ENCODE assay signal across 23 cellular contexts in the genomic region with DNA sequence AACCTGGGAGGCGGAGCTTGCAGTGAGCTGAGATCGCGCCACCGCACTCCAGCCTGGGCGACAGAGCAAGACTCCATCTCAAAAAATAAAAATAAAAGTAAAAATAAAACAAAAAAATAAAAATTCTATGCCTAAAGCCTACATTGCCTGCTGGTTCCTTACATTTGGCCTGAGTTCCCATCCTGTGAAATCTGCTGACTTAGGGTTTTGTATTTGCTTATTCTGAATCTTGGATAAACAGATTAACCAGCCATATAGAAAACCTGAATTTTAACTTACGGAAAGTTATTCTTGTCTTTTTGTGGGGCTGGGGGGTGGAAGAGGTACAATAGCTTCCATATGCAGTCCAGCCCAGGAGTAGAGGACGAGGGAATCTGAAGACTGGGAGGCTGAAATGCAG.
A peak's percentile ranks its signal among the peaks of the same experiment; 100 is the strongest.
DNase-seq lines count a peak whose midpoint lies in the region; ATAC-seq, FAIRE-seq and TF ChIP-seq lines count a peak whose summit lies in the region.
"Had no signal": no experiment of that assay in that cellular context is flagged by ENCODE, and none has a peak within 500 bp of the region (broad histone marks: within the 10 kb centered on the region; RNA-seq: fewer than 3 reads in every experiment).

No MANE protein-coding gene starts in this region.

- TF ChIP-seq CTCF in HepG2 (CRISPR knock-in tag; IDR thresholded peaks at IDR 0.05) (no peak), right lobe of liver (IDR thresholded peaks at IDR 0.05) (no peak), A549 (IDR thresholded peaks at IDR 0.05) (no peak), K562 (IDR thresholded peaks at IDR 0.05 in 2 of 3, conservative IDR thresholded peaks at IDR 0.05 in 1 of 3; ENCODE audit: insufficient read depth in 2 of 3, low read depth in 1 of 3, low read length in 3 of 3) (no peak), coronary artery (IDR thresholded peaks at IDR 0.05) (no peak)

- no peak overlapping the region for H3K9ac ChIP-seq in HepG2 (ENCODE audit: insufficient read depth, low read depth, low read length)
- H3K9ac ChIP-seq in K562 (ENCODE audit: insufficient read depth in 1 of 2, low read depth in 2 of 2, low read length in 2 of 2): no peak overlapping the region
- H3K9ac ChIP-seq: BLaER1 had no signal

- 95% methylated on average over 7 of the region's 7 CpGs for WGBS in HepG2 (ENCODE audit: low lambda C conversion rate)
- WGBS in right lobe of liver (ENCODE audit: insufficient coverage, low coverage, low lambda C conversion rate, missing lambda C conversion rate): 83% methylated on average over 2 of the region's 7 CpGs
- WGBS in A549 (ENCODE audit: missing lambda C conversion rate): 94% methylated on average over 7 of the region's 7 CpGs
- WGBS in K562 (ENCODE audit: insufficient coverage, low coverage, missing lambda C conversion rate): 87% methylated on average over 3 of the region's 7 CpGs

- H3K27me3 ChIP-seq in HepG2 (ENCODE audit: control insufficient read depth in 1 of 2, insufficient read depth in 2 of 2, low read length in 2 of 2) (no peaks in the 10 kb centered on the region), right lobe of liver (no peaks in the 10 kb centered on the region), K562 (ENCODE audit: control insufficient read depth in 2 of 2, insufficient read depth in 2 of 2, low read length in 2 of 2) (no peaks in the 10 kb centered on the region)
- H3K27me3 ChIP-seq: BE2C, BLaER1 had no signal

- POLR2A ChIA-PET in HepG2 (lab: Yijun Ruan, JAX): interaction anchor here (11.3 kb wide), 1 partner anchor 20 kb away, joined by 78 read pairs; no protein-coding TSS in a partner anchor
- POLR2A ChIA-PET in A549 (lab: Yijun Ruan, JAX): no interaction called here
- POLR2A ChIA-PET in K562 (lab: Yijun Ruan, JAX): interaction anchor here (1.1 kb wide), 1 partner anchor 20 kb away, joined by 3 read pairs; no protein-coding TSS in a partner anchor

- ATAC-seq in HepG2: no peak
- ATAC-seq in right lobe of liver: no peak
- ATAC-seq in A549: no peak
- ATAC-seq in K562: no peak

- H3K4me1 ChIP-seq in HepG2 (ENCODE audit: insufficient read depth, low read length) (peaks cover 30% of the 10 kb centered on the region), right lobe of liver (peaks cover 0 to 34% (median 8%) of the 10 kb centered on the region in 4 donors), A549 (no peaks in the 10 kb centered on the region), K562 (replicated peaks in 1 of 2; ENCODE audit: control insufficient read depth in 2 of 2, insufficient read depth in 2 of 2, low read length in 2 of 2) (peaks cover 0 to 16% of the 10 kb centered on the region in 2 experiments; a peak in 3 of 5 replicates)
- H3K4me1 ChIP-seq: BE2C had no signal

- TF ChIP-seq EP300 in HepG2 (IDR thresholded peaks at IDR 0.05; ENCODE audit: low read depth in 2 of 2, low read length in 2 of 2) (no peak), HepG2 (CRISPR knock-in tag; IDR thresholded peaks at IDR 0.05; ENCODE audit: borderline replicate concordance) (no peak), A549 (IDR thresholded peaks at IDR 0.05) (no peak), K562 (IDR thresholded peaks at IDR 0.05; ENCODE audit: low read length) (no peak)

- no peaks in the 10 kb centered on the region for H3K79me2 ChIP-seq in HepG2 (ENCODE audit: insufficient read depth, low read length)
- no peaks in the 10 kb centered on the region for H3K79me2 ChIP-seq in K562 (ENCODE audit: control insufficient read depth, insufficient read depth, low read length)

- FAIRE-seq in HepG2 (lab: Jason Lieb, UNC) (no peak), A549 (lab: Jason Lieb, UNC) (no peak), K562 (lab: Jason Lieb, UNC) (no peak)
- FAIRE-seq: GM12878 had no signal

- H3K9me3 ChIP-seq in HepG2 (ENCODE audit: low read length) (no peaks in the 10 kb centered on the region), right lobe of liver (no peaks in the 10 kb centered on the region), A549 (no peaks in the 10 kb centered on the region), K562 (replicated peaks; ENCODE audit: control insufficient read depth, insufficient read depth, low read depth, low read length) (no peaks in the 10 kb centered on the region; the same call in 1 of the 2 replicates)
- H3K9me3 ChIP-seq: BE2C, BLaER1 had no signal

- H3K4me2 ChIP-seq in HepG2 (ENCODE audit: low read depth, low read length) (no peak overlapping the region), A549 (no peak overlapping the region), K562 (ENCODE audit: insufficient read depth, low read length) (no peak overlapping the region)
- H3K4me2 ChIP-seq: BLaER1 had no signal

- in situ Hi-C loops in HepG2 (cut with HindIII; ENCODE audit: extremely low pct_ligation_motif_present, low pct_unique_long_range_greater_than_20kb) (no loop called here), K562 (cut with MboI) (no loop called here)

- H4K20me1 ChIP-seq in HepG2 (ENCODE audit: insufficient read depth, low read length) (no peaks in the 10 kb centered on the region), K562 (replicated peaks; ENCODE audit: control insufficient read depth, insufficient read depth, low read length) (no peaks in the 10 kb centered on the region)
- H4K20me1 ChIP-seq: BLaER1 had no signal

- H3K27ac ChIP-seq in HepG2 (ENCODE audit: extremely low read length, insufficient read depth, low read length) (no peak overlapping the region), right lobe of liver (no peak overlapping the region), A549 (no peak overlapping the region), K562 (ENCODE audit: extremely low read depth, low read depth, low read length) (no peak overlapping the region), coronary artery (no peak overlapping the region)
- H3K27ac ChIP-seq: 22Rv1, BLaER1 had no signal

- H3K4me3 ChIP-seq in HepG2 (replicated peaks in 1 of 3; ENCODE audit: insufficient read depth in 1 of 3, low read depth in 2 of 3, low read length in 3 of 3) (no peak overlapping the region), right lobe of liver (no peak overlapping the region), A549 (no peak overlapping the region), K562 (no peak overlapping the region), coronary artery (no peak overlapping the region)
- H3K4me3 ChIP-seq: BLaER1, GM12878 had no signal

- DNase-seq in HepG2 (ENCODE audit: low spot score) (no peak), right lobe of liver (no peak), A549 (ENCODE audit: low read depth in 1 of 2, low spot score in 1 of 2) (no peak), K562 (ENCODE audit: extremely low read depth in 1 of 4, low spot score in 3 of 4) (no peak), coronary artery (ENCODE audit: low spot score) (no peak)
- no peak for DNase-seq in stimulated activated CD4-positive, alpha-beta T cell treated with anti-CD3 and anti-CD28 coated beads, Interleukin-2, amount 100 ng/mL, for 24 hours
- DNase-seq: ACHN; BE2C; C1 segment of cervical spinal cord; CD4-positive, alpha-beta memory T cell; CD4-positive, CD25-positive, alpha-beta regulatory T cell; CD8-positive, alpha-beta memory T cell; COR-L47; DMS 273 treated with DMSO at 0.1 percent for 48 hours; DMS153; DMS53; DMS79; DND-41; EL; GDM1 had no signal

- H2AFZ ChIP-seq in HepG2 (ENCODE audit: low read length) (no peak overlapping the region), K562 (ENCODE audit: low read depth, low read length) (no peak overlapping the region)

- intact Hi-C loops in HepG2 (cut with micrococcal nuclease; ENCODE audit: unreplicated experiment) (no loop called here), right lobe of liver (cut with DNase I) (no loop called here), K562 (cut with micrococcal nuclease) (no loop called here)

- no TSS peak for BruUV-seq in HepG2 (replicated peaks; lab: Mats Ljungman, UMichigan)
- BruUV-seq in K562 (replicated peaks; lab: Mats Ljungman, UMichigan): no TSS peak

- TF ChIP-seq POLR2A in HepG2 (IDR thresholded peaks at IDR 0.05; ENCODE audit: insufficient read depth in 1 of 2, low read depth in 2 of 2, low read length in 2 of 2): no peak
- TF ChIP-seq POLR2A in right lobe of liver (IDR thresholded peaks at IDR 0.05): no peak
- no peak for TF ChIP-seq POLR2A in A549 (IDR thresholded peaks at IDR 0.05; ENCODE audit: low read length)
- TF ChIP-seq POLR2A in K562 (conservative IDR thresholded peaks at IDR 0.05): no peak

- H3K36me3 ChIP-seq in HepG2 (replicated peaks in 1 of 2; ENCODE audit: control insufficient read depth in 1 of 2, insufficient read depth in 2 of 2, low read length in 2 of 2): peaks cover 20 to 61% of the 10 kb centered on the region in 2 experiments
- peaks cover 0 to 19% (median 10%) of the 10 kb centered on the region in 4 donors for H3K36me3 ChIP-seq in right lobe of liver
- no peaks in the 10 kb centered on the region for H3K36me3 ChIP-seq in K562 (ENCODE audit: control insufficient read depth, insufficient read depth, low read length)

- TF ChIP-seq RAD21 in HepG2 (CRISPR knock-in tag; IDR thresholded peaks at IDR 0.05) (no peak), A549 (conservative IDR thresholded peaks at IDR 0.05 in 1 of 2, IDR thresholded peaks at IDR 0.05 in 1 of 2) (no peak), K562 (CRISPR knock-in tag; conservative IDR thresholded peaks at IDR 0.05 in 1 of 2, IDR thresholded peaks at IDR 0.05 in 1 of 2) (no peak)

- H3K9me1 ChIP-seq in K562 (ENCODE audit: control insufficient read depth, insufficient read depth, low read length): no peaks in the 10 kb centered on the region

- CTCF ChIA-PET in HepG2 (lab: Yijun Ruan, JAX; ENCODE audit: low intra/inter-chr PET ratio, low total read pairs): no interaction called here
- CTCF ChIA-PET in A549 (lab: Yijun Ruan, JAX): interaction anchor here (0.9 to 1.7 kb wide), 2 partner anchors 32 to 92 kb away, joined by 4 to 5 read pairs; no protein-coding TSS in a partner anchor
- CTCF ChIA-PET in K562 (lab: Yijun Ruan, JAX; ENCODE audit: low intra/inter-chr PET ratio): no interaction called here

TF ChIP-seq in HepG2, 621 proteins besides CTCF, POLR2A, EP300 and RAD21 (continues in another document):
- TF ChIP-seq SNAPC2 (CRISPR knock-in tag; IDR thresholded peaks at IDR 0.05) (no peak), ZNF382 (CRISPR knock-in tag; IDR thresholded peaks at IDR 0.05; ENCODE audit: borderline replicate concordance) (no peak), MAFF (IDR thresholded peaks at IDR 0.05; ENCODE audit: low read depth, low read length) (peak; percentile 92)

TF ChIP-seq in A549, 52 proteins besides CTCF, POLR2A, EP300 and RAD21:
- TF ChIP-seq HOXA7 (CRISPR knock-in tag; IDR thresholded peaks at IDR 0.05) (no peak), MAFK (IDR thresholded peaks at IDR 0.05; ENCODE audit: partially characterized antibody) (peak; percentile 87)

TF ChIP-seq in K562, 482 proteins besides CTCF, POLR2A, EP300 and RAD21 (continues in another document):
- TF ChIP-seq ZNF316 (IDR thresholded peaks at IDR 0.05) (peak; percentile 84), MAFG (tag; conservative IDR thresholded peaks at IDR 0.05) (peak; percentile 65), MAFF (IDR thresholded peaks at IDR 0.05; ENCODE audit: low read length) (peak; percentile 68), MAFK (IDR thresholded peaks at IDR 0.05; ENCODE audit: low read length) (peak; percentile 69), C11orf30 (IDR thresholded peaks at IDR 0.05; ENCODE audit: low read depth) (peak; percentile 76), GABPB2 (CRISPR knock-in tag; conservative IDR thresholded peaks at IDR 0.05) (no peak)
